In the genomic region with DNA sequence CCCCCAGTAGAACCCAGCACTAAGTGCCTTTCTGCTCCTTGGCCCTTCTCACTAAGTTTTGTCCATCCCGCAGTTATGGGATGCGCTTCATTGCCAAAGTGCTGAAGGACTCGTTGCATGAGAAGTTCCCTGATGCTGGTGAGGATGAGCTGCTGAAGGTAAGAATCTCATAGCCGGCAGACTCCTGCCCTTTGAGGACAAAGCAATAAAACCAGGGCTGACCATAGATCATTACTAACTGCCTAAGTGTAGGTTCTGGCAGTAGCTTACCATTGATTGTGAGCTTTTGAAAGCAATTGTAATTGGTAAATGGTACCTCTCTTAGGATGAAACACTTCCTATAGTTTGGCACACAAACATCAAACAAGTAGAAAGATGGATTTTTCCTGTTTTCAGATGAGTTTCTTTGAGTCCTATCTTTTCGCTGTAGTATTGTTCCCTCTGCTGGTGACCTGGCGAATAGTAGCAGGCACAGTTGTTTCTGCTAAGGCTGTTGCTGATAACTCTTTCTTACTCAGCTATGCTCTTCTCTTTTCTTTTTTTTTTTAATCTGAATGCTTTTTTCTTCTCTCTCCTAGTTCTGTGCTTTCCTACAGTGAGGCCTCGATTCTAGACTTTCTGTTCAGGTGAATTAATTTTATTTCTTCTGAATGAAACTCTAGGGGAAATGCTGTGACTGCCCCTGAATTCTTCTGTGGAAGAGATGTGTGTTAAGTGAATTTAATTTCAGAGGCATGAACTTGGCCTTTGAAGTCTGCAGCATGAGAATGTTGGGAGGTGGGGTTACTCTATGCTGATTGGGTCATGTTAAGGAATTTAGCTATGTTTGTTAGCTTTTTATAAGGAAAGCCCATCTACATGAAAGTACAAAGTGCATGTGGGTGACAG, we compare ENCODE assay signal across 8 cellular contexts. TPM values are rescaled to one million over a fixed set of nuclear protein-coding genes. Genes with fewer than 3 reads are reported as not detected.
DNase-seq lines count a peak whose midpoint lies in the region; ATAC-seq and TF ChIP-seq lines count a peak whose summit lies in the region.

No MANE protein-coding gene starts in this region.

- no peaks in the 10 kb centered on the region for H3K27me3 Mint-ChIP-seq in T-cell
- H3K27me3 Mint-ChIP-seq in MCF 10A (ENCODE audit: insufficient read depth, unreplicated experiment) = no peaks in the 10 kb centered on the region

- ATAC-seq in T-cell (replicated peaks in 1 of 4) = peak in 1 of 4 experiments; percentile 57
- no peak for ATAC-seq in GM19035 (IDR thresholded peaks at IDR 0.05; ENCODE audit: unreplicated experiment)
- no peak for ATAC-seq in GM21576 (IDR thresholded peaks at IDR 0.05; ENCODE audit: unreplicated experiment)

- POLR2A ChIA-PET in T-cell (lab: Charles Lee) = interaction anchor here in 1 of 2 donors (0.7 kb wide), 1 partner anchor 31 kb away, joined by 7 read pairs; no protein-coding TSS in a partner anchor
- POLR2A ChIA-PET in MCF 10A (lab: Yijun Ruan, JAX) = interaction anchor here (0.7 to 2.7 kb wide), 4 partner anchors 16 to 166 kb away, joined by 3 to 14 read pairs (median 4); no protein-coding TSS in a partner anchor

- H3K4me3 Mint-ChIP-seq in T-cell = no peak overlapping the region
- no peak overlapping the region for H3K4me3 Mint-ChIP-seq in MCF 10A (ENCODE audit: unreplicated experiment)

- CTCF ChIA-PET in T-cell (lab: Charles Lee) = interaction anchor here (0.5 to 6.6 kb wide), 21 partner anchors 17 to 408 kb away, joined by 3 to 52 read pairs (median 3); no protein-coding TSS in a partner anchor
- CTCF ChIA-PET in MCF 10A (lab: Yijun Ruan, JAX) = interaction anchor here (0.6 to 5.6 kb wide), 38 partner anchors 9 to 525 kb away, joined by 3 to 86 read pairs (median 6); no protein-coding TSS in a partner anchor

- in situ Hi-C loops in KBM-7 (cut with MboI; ENCODE audit: low pct_unique_long_range_greater_than_20kb, low sequenced_read_pairs) = no loop called here

- no TSS peak for BruUV-seq in MCF 10A (replicated peaks; lab: Mats Ljungman, UMichigan)

- peaks cover 22 to 49% (median 35%) of the 10 kb centered on the region in 3 donors for H3K4me1 Mint-ChIP-seq in T-cell
- H3K4me1 Mint-ChIP-seq in MCF 10A (ENCODE audit: insufficient read depth, unreplicated experiment) = peaks cover 18% of the 10 kb centered on the region

- H3K9me3 Mint-ChIP-seq in T-cell (no peaks in the 10 kb centered on the region), MCF 10A (ENCODE audit: unreplicated experiment) (no peaks in the 10 kb centered on the region)

- peak; percentile 46 for DNase-seq in DMS114 treated with DMSO at 0.1 percent for 48 hours (lab: John Stamatoyannopoulos, UW; ENCODE audit: unreplicated experiment)
- DNase-seq in KBM-7 = peak; percentile 62
- DNase-seq in T-cell = peak in 29 of 34 experiments; percentile 7 to 51 (median 34)
- DNase-seq in MCF 10A (ENCODE audit: unreplicated experiment) = peak; percentile 51
- DNase-seq in iPS-NIHi7 (ENCODE audit: extremely low spot score) = peak; percentile 59
- DNase-seq in stimulated activated CD4-positive, alpha-beta T cell treated with anti-CD3 and anti-CD28 coated beads, Interleukin-15, amount 100 ng/mL, for 24 hours = peak; percentile 55

- intact Hi-C loops in MCF 10A (cut with micrococcal nuclease) = loop anchor here (1.0 to 5.0 kb wide), 4 partner anchors 90 to 189 kb away; no protein-coding TSS in a partner anchor

- H3K27ac Mint-ChIP-seq in T-cell (no peak overlapping the region), MCF 10A (ENCODE audit: low read depth, unreplicated experiment) (no peak overlapping the region)

- TF ChIP-seq CTCF in MCF 10A (IDR thresholded peaks at IDR 0.05; ENCODE audit: unreplicated experiment) = peak; percentile 56

- H3K36me3 Mint-ChIP-seq in T-cell (peaks cover 59% of the 10 kb centered on the region), MCF 10A (ENCODE audit: insufficient read depth, unreplicated experiment) (peaks cover 98% of the 10 kb centered on the region)

RNA-seq across cellular contexts. Expression of gene CRTC3, which starts 47.4 kb away (rescaled TPM):
- 100 to 1,000 TPM in 1 of 5 donors, 10 to 100 TPM in 4; 88.3 to 119 (median 89.1) TPM for total RNA-seq in T-cell
- 22.6 and 25.9 TPM in 2 replicates for total RNA-seq in MCF 10A (2022)
